In genomic region chr12:12501121-12501520, GRCh38 we compare ENCODE assay signal across 23 cellular contexts.
A peak's percentile ranks its signal among the peaks of the same experiment; 100 is the strongest.
DNase-seq lines count a peak whose midpoint lies in the region; ATAC-seq and TF ChIP-seq lines count a peak whose summit lies in the region.
"Had no signal": no experiment of that assay in that cellular context is flagged by ENCODE, and none has a peak within 500 bp of the region (broad histone marks: within the 10 kb centered on the region; RNA-seq: fewer than 3 reads in every experiment).

No MANE protein-coding gene starts in this region.

- H2AFZ ChIP-seq in IMR-90 (replicated peaks; ENCODE audit: low read length, poor library complexity) (no peak overlapping the region), hepatocyte (no peak overlapping the region)

- no peak overlapping the region for H2BK20ac ChIP-seq in IMR-90 (ENCODE audit: low read depth, low read length)

- no peak overlapping the region for H4K91ac ChIP-seq in IMR-90 (ENCODE audit: insufficient read depth, low read depth, low read length)

- WGBS in IMR-90 (ENCODE audit: extremely low coverage in 2 of 2, insufficient read length in 1 of 2), 2 experiments: 100% methylated on average over 1 of the region's 3 CpGs; no CpG with 5 or more reads in 1 of the 2 experiments
- 61 to 70% (median 64%) methylated on average over 3 of the region's 3 CpGs for WGBS in psoas muscle, 3 donors
- WGBS in hepatocyte (ENCODE audit: low lambda C conversion rate, missing lambda C conversion rate): 64% methylated on average over 3 of the region's 3 CpGs

- peaks cover 5% of the 10 kb centered on the region; the same call in 1 of the 2 replicates for H3K9me1 ChIP-seq in IMR-90 (ENCODE audit: insufficient read depth, low read length)

- H3K27ac ChIP-seq in IMR-90 (ENCODE audit: insufficient read depth, low read length) (no peak overlapping the region), psoas muscle (no peak overlapping the region), hepatocyte (no peak overlapping the region)
- H3K27ac ChIP-seq: prostate gland, SJSA1 had no signal

- H2BK15ac ChIP-seq in IMR-90 (ENCODE audit: low read depth, low read length): no peak overlapping the region

- DNase-seq in activated naive CD4-positive, alpha-beta T cell treated with Interleukin-2 at 50 U/mL for 16 hours: no peak
- DNase-seq in IMR-90 (no peak), psoas muscle (no peak), hepatocyte (ENCODE audit: low spot score) (no peak)
- no peak for DNase-seq in stimulated activated effector memory CD8-positive, alpha-beta T cell treated with anti-CD3 and anti-CD28 coated beads, Interleukin-12 subunit alpha, Interleukin-12 subunit beta, amount 100 ng/mL, for 72 hours (ENCODE audit: low spot score in 2 of 2)
- DNase-seq: activated CD4-positive, CD25-positive, alpha-beta regulatory T cell treated with anti-CD3 and anti-CD28 coated beads, Interleukin-2, amount 50 U/mL, for 72 hours; COR-L47; dermis blood vessel endothelial cell; DMS79 treated with DMSO at 0.1 percent for 48 hours; KG1; left ventricle myocardium superior; midbrain; NCI-H2029; NCI-H446 treated with DMSO at 0.1 percent for 48 hours; stimulated activated CD4-positive, alpha-beta T cell treated with anti-CD3 and anti-CD28 coated beads, Interleukin-1b, Interleukin-23, amount 100 ng/mL, for 48 hours; stomach; T-helper 9 cell had no signal

- H4K20me1 ChIP-seq in IMR-90 (ENCODE audit: insufficient read depth, low read length) (no peaks in the 10 kb centered on the region), hepatocyte (ENCODE audit: insufficient read depth, poor library complexity, severe bottlenecking) (no peaks in the 10 kb centered on the region)

- H3K4me3 ChIP-seq in IMR-90 (ENCODE audit: insufficient read depth, low read depth, low read length) (no peak overlapping the region), psoas muscle (no peak overlapping the region), hepatocyte (no peak overlapping the region)
- H3K4me3 ChIP-seq: prostate gland, SJSA1, stomach had no signal

- H3K27ac Mint-ChIP-seq in activated naive CD4-positive, alpha-beta T cell treated with anti-CD3 and anti-CD28 coated beads, Interleukin-2, amount 50 U/mL, for 24 hours: peak overlapping the region; percentile 60
- H3K27ac Mint-ChIP-seq in activated T-helper 17 cell treated with anti-CD3 and anti-CD28 coated beads, Interleukin-2, amount 50 U/mL, for 72 hours: no peak overlapping the region
- peak overlapping the region; percentile 73 for H3K27ac Mint-ChIP-seq in stimulated activated effector memory CD8-positive, alpha-beta T cell treated with anti-CD3 and anti-CD28 coated beads, Interleukin-12 subunit alpha, Interleukin-12 subunit beta, amount 100 ng/mL, for 72 hours

- H3K27me3 ChIP-seq in IMR-90 (ENCODE audit: control insufficient read depth, insufficient read depth, low read length) (no peaks in the 10 kb centered on the region), psoas muscle (ENCODE audit: insufficient read depth in 3 of 3, low read length in 2 of 3) (no peaks in the 10 kb centered on the region), hepatocyte (no peaks in the 10 kb centered on the region)
- H3K27me3 ChIP-seq: SJSA1, stomach had no signal

- no peak overlapping the region for H2BK120ac ChIP-seq in IMR-90 (ENCODE audit: low read depth, low read length)

- no peaks in the 10 kb centered on the region for H3K27me3 Mint-ChIP-seq in activated naive CD4-positive, alpha-beta T cell treated with anti-CD3 and anti-CD28 coated beads, Interleukin-2, amount 50 U/mL, for 24 hours
- no peaks in the 10 kb centered on the region for H3K27me3 Mint-ChIP-seq in activated T-helper 17 cell treated with anti-CD3 and anti-CD28 coated beads, Interleukin-2, amount 50 U/mL, for 72 hours
- H3K27me3 Mint-ChIP-seq: type B pancreatic cell had no signal

- no peaks in the 10 kb centered on the region for H3K9me2 ChIP-seq in hepatocyte (replicated peaks; ENCODE audit: insufficient read depth)

- H3K4ac ChIP-seq in IMR-90 (ENCODE audit: low read depth, low read length): no peak overlapping the region

- no peaks in the 10 kb centered on the region for H3K9me3 ChIP-seq in IMR-90 (ENCODE audit: control insufficient read depth, insufficient read depth, low read length)
- no peaks in the 10 kb centered on the region for H3K9me3 ChIP-seq in psoas muscle
- H3K9me3 ChIP-seq in hepatocyte (ENCODE audit: low read depth): no peaks in the 10 kb centered on the region
- H3K9me3 ChIP-seq: prostate gland, SJSA1, stomach had no signal

- in situ Hi-C loops in IMR-90 (cut with MboI; ENCODE audit: low sequenced_read_pairs): no loop called here

- no peak overlapping the region for H4K8ac ChIP-seq in IMR-90 (ENCODE audit: low read depth in 2 of 2, low read length in 2 of 2)

- H3K9me3 Mint-ChIP-seq in activated naive CD4-positive, alpha-beta T cell treated with anti-CD3 and anti-CD28 coated beads, Interleukin-2, amount 50 U/mL, for 24 hours: no peaks in the 10 kb centered on the region
- H3K9me3 Mint-ChIP-seq in activated T-helper 17 cell treated with anti-CD3 and anti-CD28 coated beads, Interleukin-2, amount 50 U/mL, for 72 hours: no peaks in the 10 kb centered on the region
- H3K9me3 Mint-ChIP-seq in stimulated activated effector memory CD8-positive, alpha-beta T cell treated with anti-CD3 and anti-CD28 coated beads, Interleukin-12 subunit alpha, Interleukin-12 subunit beta, amount 100 ng/mL, for 72 hours: no peaks in the 10 kb centered on the region
- H3K9me3 Mint-ChIP-seq: type B pancreatic cell had no signal

- no peak overlapping the region for H4K5ac ChIP-seq in IMR-90 (ENCODE audit: low read depth, low read length)

- no peak overlapping the region for H2BK5ac ChIP-seq in IMR-90 (ENCODE audit: low read depth, low read length, poor library complexity, severe bottlenecking)

- no peak overlapping the region for H3K56ac ChIP-seq in IMR-90 (ENCODE audit: extremely low read depth, insufficient read depth, low read length)

- no peak overlapping the region for H3K23ac ChIP-seq in IMR-90 (ENCODE audit: low read depth, low read length)

- H3K36me3 ChIP-seq in IMR-90 (ENCODE audit: control insufficient read depth, insufficient read depth, low read length): no peaks in the 10 kb centered on the region
- peaks cover 0 to 10% of the 10 kb centered on the region in 2 donors for H3K36me3 ChIP-seq in psoas muscle (ENCODE audit: insufficient read depth in 1 of 2, low read depth in 1 of 2)
- H3K36me3 ChIP-seq in hepatocyte (replicated peaks; ENCODE audit: insufficient read depth, low read depth): no peaks in the 10 kb centered on the region
- H3K36me3 ChIP-seq: prostate gland, SJSA1 had no signal

- H3K4me1 ChIP-seq in IMR-90 (ENCODE audit: control insufficient read depth, insufficient read depth, low read length): peaks cover 5% of the 10 kb centered on the region
- peaks cover 15% of the 10 kb centered on the region for H3K4me1 ChIP-seq in psoas muscle
- peaks cover 18% of the 10 kb centered on the region for H3K4me1 ChIP-seq in hepatocyte (ENCODE audit: insufficient read depth)

- H3K4me1 Mint-ChIP-seq in activated naive CD4-positive, alpha-beta T cell treated with anti-CD3 and anti-CD28 coated beads, Interleukin-2, amount 50 U/mL, for 24 hours: peaks cover 46% of the 10 kb centered on the region
- H3K4me1 Mint-ChIP-seq in activated T-helper 17 cell treated with anti-CD3 and anti-CD28 coated beads, Interleukin-2, amount 50 U/mL, for 72 hours: peaks cover 51% of the 10 kb centered on the region
- H3K4me1 Mint-ChIP-seq in stimulated activated effector memory CD8-positive, alpha-beta T cell treated with anti-CD3 and anti-CD28 coated beads, Interleukin-12 subunit alpha, Interleukin-12 subunit beta, amount 100 ng/mL, for 72 hours: peaks cover 60% of the 10 kb centered on the region

- no peak for ATAC-seq in IMR-90 (ENCODE audit: low read depth)
- ATAC-seq in activated T-helper 17 cell treated with anti-CD3 and anti-CD28 coated beads, Interleukin-2, amount 50 U/mL, for 72 hours (replicated peaks): peak; percentile 39
- ATAC-seq in stimulated activated effector memory CD8-positive, alpha-beta T cell treated with anti-CD3 and anti-CD28 coated beads, Interleukin-12 subunit alpha, Interleukin-12 subunit beta, amount 100 ng/mL, for 72 hours: peak; percentile 55
- no peak for ATAC-seq in psoas muscle
- ATAC-seq: left ventricle myocardium superior, Panc1 had no signal

- POLR2A ChIA-PET in IMR-90 (lab: Charles Lee; ENCODE audit: unreplicated experiment): no interaction called here

- 0 out of 2 replicates have a peak overlapping the region, but pooled peaks have one; percentile 18 for H3K14ac ChIP-seq in IMR-90 (replicated peaks; ENCODE audit: low read depth, low read length)

- H3K79me1 ChIP-seq in IMR-90 (ENCODE audit: low read depth in 1 of 2, low read length in 2 of 2): peaks cover 20 to 26% of the 10 kb centered on the region in 2 experiments; a peak in 3 of 4 replicates

- peaks cover 92% of the 10 kb centered on the region for H3K79me2 ChIP-seq in hepatocyte

- CTCF ChIA-PET in IMR-90 (lab: Yijun Ruan, JAX): no interaction called here

- TF ChIP-seq CTCF in IMR-90 (conservative IDR thresholded peaks at IDR 0.05; ENCODE audit: low read depth, low read length): no peak
- no peak for TF ChIP-seq CTCF in psoas muscle (IDR thresholded peaks at IDR 0.05)
- no peak for TF ChIP-seq CTCF in hepatocyte (IDR thresholded peaks at IDR 0.05; ENCODE audit: poor library complexity)

- H2AK9ac ChIP-seq in IMR-90 (replicated peaks; ENCODE audit: low read depth, low read length, poor library complexity): no peak overlapping the region

- TF ChIP-seq POLR2A in IMR-90 (IDR thresholded peaks at IDR 0.05; ENCODE audit: low read depth, low read length): no peak

- peaks cover 7% of the 10 kb centered on the region for H3K36me3 Mint-ChIP-seq in activated naive CD4-positive, alpha-beta T cell treated with anti-CD3 and anti-CD28 coated beads, Interleukin-2, amount 50 U/mL, for 24 hours
- H3K36me3 Mint-ChIP-seq in activated T-helper 17 cell treated with anti-CD3 and anti-CD28 coated beads, Interleukin-2, amount 50 U/mL, for 72 hours (ENCODE audit: low read depth): peaks cover 84% of the 10 kb centered on the region
- H3K36me3 Mint-ChIP-seq in stimulated activated effector memory CD8-positive, alpha-beta T cell treated with anti-CD3 and anti-CD28 coated beads, Interleukin-12 subunit alpha, Interleukin-12 subunit beta, amount 100 ng/mL, for 72 hours: peaks cover 68% of the 10 kb centered on the region

- H2AK5ac ChIP-seq in IMR-90 (ENCODE audit: low read depth, low read length): no peak overlapping the region

- no peak overlapping the region for H3K9ac ChIP-seq in IMR-90 (ENCODE audit: low read depth, low read length)

- no TSS peak for BruUV-seq in IMR-90 (replicated peaks; lab: Mats Ljungman, UMichigan)

- dilution Hi-C loops in IMR-90 (cut with HindIII; ENCODE audit: low sequenced_read_pairs, unreplicated experiment): no loop called here

- H3K4me2 ChIP-seq in IMR-90 (ENCODE audit: low read depth, low read length): no peak overlapping the region
- H3K4me2 ChIP-seq in hepatocyte: no peak overlapping the region

- no peak overlapping the region for H3K18ac ChIP-seq in IMR-90 (ENCODE audit: low read depth, low read length)

- no peak for TF ChIP-seq RAD21 in IMR-90 (IDR thresholded peaks at IDR 0.05; ENCODE audit: low read length)

- intact Hi-C loops in IMR-90 (cut with micrococcal nuclease): no loop called here
- intact Hi-C loops in psoas muscle (cut with DNase I): no loop called here

- no peak overlapping the region for H3K4me3 Mint-ChIP-seq in activated naive CD4-positive, alpha-beta T cell treated with anti-CD3 and anti-CD28 coated beads, Interleukin-2, amount 50 U/mL, for 24 hours
- H3K4me3 Mint-ChIP-seq in activated T-helper 17 cell treated with anti-CD3 and anti-CD28 coated beads, Interleukin-2, amount 50 U/mL, for 72 hours: peak overlapping the region; percentile 84
- H3K4me3 Mint-ChIP-seq in stimulated activated effector memory CD8-positive, alpha-beta T cell treated with anti-CD3 and anti-CD28 coated beads, Interleukin-12 subunit alpha, Interleukin-12 subunit beta, amount 100 ng/mL, for 72 hours: peak overlapping the region; percentile 45
- H3K4me3 Mint-ChIP-seq: type B pancreatic cell had no signal

Comparison
In these comparisons a context has a peak if more than half of its experiments do, and no peak if none do; other contexts are left out.
1. ATAC-seq: peak in activated T-helper 17 cell treated with anti-CD3 and anti-CD28 coated beads, Interleukin-2, amount 50 U/mL, for 72 hours (single experiment) and stimulated activated effector memory CD8-positive, alpha-beta T cell treated with anti-CD3 and anti-CD28 coated beads, Interleukin-12 subunit alpha, Interleukin-12 subunit beta, amount 100 ng/mL, for 72 hours (single experiment); none in IMR-90 (single experiment) and psoas muscle (0 of 4).